30 cellular contexts compared by ENCODE assay signal in genomic region chr16:88341551-88342290, GRCh38. TPM values are rescaled to one million over a fixed set of nuclear protein-coding genes. Genes with fewer than 3 reads are reported as not detected.
DNase-seq lines count a peak whose midpoint lies in the region; ATAC-seq, FAIRE-seq and TF ChIP-seq lines count a peak whose summit lies in the region.
"Had no signal": no experiment of that assay in that cellular context is flagged by ENCODE, and none has a peak within 500 bp of the region (broad histone marks: within the 10 kb centered on the region; RNA-seq: fewer than 3 reads in every experiment).

No MANE protein-coding gene starts in this region.

- H3K9me3 ChIP-seq in IMR-90 (ENCODE audit: control insufficient read depth, insufficient read depth, low read length) (peaks cover 13% of the 10 kb centered on the region), mucosa of descending colon (no peaks in the 10 kb centered on the region)

- dilution Hi-C loops in IMR-90 (cut with HindIII; ENCODE audit: low sequenced_read_pairs, unreplicated experiment) = no loop called here

- in situ Hi-C loops in G401 (cut with HindIII; ENCODE audit: low sequenced_read_pairs) = no loop called here
- in situ Hi-C loops in IMR-90 (cut with MboI; ENCODE audit: low sequenced_read_pairs) = no loop called here

- no peak overlapping the region for H3K4ac ChIP-seq in IMR-90 (ENCODE audit: low read depth, low read length)

- WGBS in IMR-90 (ENCODE audit: extremely low coverage in 2 of 2, insufficient read length in 1 of 2), 2 experiments = 95% methylated on average over 19 of the region's 24 CpGs; no CpG with 5 or more reads in 1 of the 2 experiments

- no peak overlapping the region for H4K8ac ChIP-seq in IMR-90 (ENCODE audit: low read depth in 2 of 2, low read length in 2 of 2)

- H3K4me3 ChIP-seq in IMR-90 (ENCODE audit: insufficient read depth, low read depth, low read length) (no peak overlapping the region), mucosa of descending colon (no peak overlapping the region)
- H3K4me3 ChIP-seq: BLaER1 treated with 17β-estradiol and CSF1 and Interleukin-3, amounts not matched to agents 10 nM and 100 nM; K562; PC-9; SK-N-MC had no signal

- POLR2A ChIA-PET in IMR-90 (lab: Charles Lee; ENCODE audit: unreplicated experiment) = no interaction called here

- no peaks in the 10 kb centered on the region for H4K20me1 ChIP-seq in IMR-90 (ENCODE audit: insufficient read depth, low read length)

- no peak overlapping the region for H2BK120ac ChIP-seq in IMR-90 (ENCODE audit: low read depth, low read length)

- H2BK20ac ChIP-seq in IMR-90 (ENCODE audit: low read depth, low read length) = no peak overlapping the region

- peak overlapping the region; percentile 57 for H2AK9ac ChIP-seq in IMR-90 (replicated peaks; ENCODE audit: low read depth, low read length, poor library complexity)

- no peak overlapping the region for H4K91ac ChIP-seq in IMR-90 (ENCODE audit: insufficient read depth, low read depth, low read length)

- no peak overlapping the region for H2AFZ ChIP-seq in IMR-90 (replicated peaks; ENCODE audit: low read length, poor library complexity)
- H2AFZ ChIP-seq: PC-9 had no signal

- no peak overlapping the region for H3K14ac ChIP-seq in IMR-90 (replicated peaks; ENCODE audit: low read depth, low read length)

- no peak overlapping the region for H4K5ac ChIP-seq in IMR-90 (ENCODE audit: low read depth, low read length)

- no peak overlapping the region for H3K18ac ChIP-seq in IMR-90 (ENCODE audit: low read depth, low read length)

- FAIRE-seq in frontal cortex (lab: Jason Lieb, UNC) = no peak
- FAIRE-seq: A204.1, G401.6, HepG2, K562 had no signal

- H3K4me1 ChIP-seq in IMR-90 (ENCODE audit: control insufficient read depth, insufficient read depth, low read length) (no peaks in the 10 kb centered on the region), mucosa of descending colon (ENCODE audit: low read depth) (no peaks in the 10 kb centered on the region)

- H2BK5ac ChIP-seq in IMR-90 (ENCODE audit: low read depth, low read length, poor library complexity, severe bottlenecking) = no peak overlapping the region

- TF ChIP-seq RAD21 in IMR-90 (IDR thresholded peaks at IDR 0.05; ENCODE audit: low read length) = no peak

- no peaks in the 10 kb centered on the region for H3K79me1 ChIP-seq in IMR-90 (ENCODE audit: low read depth in 1 of 2, low read length in 2 of 2)

- no peaks in the 10 kb centered on the region for H3K27me3 ChIP-seq in IMR-90 (ENCODE audit: control insufficient read depth, insufficient read depth, low read length)
- H3K27me3 ChIP-seq: BLaER1 treated with 17β-estradiol and CSF1 and Interleukin-3, amounts not matched to agents 10 nM and 100 nM had no signal

- no peak overlapping the region for H3K9ac ChIP-seq in IMR-90 (ENCODE audit: low read depth, low read length)
- H3K9ac ChIP-seq: BLaER1 treated with 17β-estradiol and CSF1 and Interleukin-3, amounts not matched to agents 10 nM and 100 nM had no signal

- H3K56ac ChIP-seq in IMR-90 (ENCODE audit: extremely low read depth, insufficient read depth, low read length) = no peak overlapping the region

- CTCF ChIA-PET in IMR-90 (lab: Yijun Ruan, JAX) = no interaction called here

- TF ChIP-seq POLR2A in IMR-90 (IDR thresholded peaks at IDR 0.05; ENCODE audit: low read depth, low read length) = no peak

- H3K36me3 ChIP-seq in IMR-90 (ENCODE audit: control insufficient read depth, insufficient read depth, low read length) (no peaks in the 10 kb centered on the region), mucosa of descending colon (ENCODE audit: low read depth) (no peaks in the 10 kb centered on the region)
- H3K36me3 ChIP-seq: BLaER1 treated with 17β-estradiol and CSF1 and Interleukin-3, amounts not matched to agents 10 nM and 100 nM had no signal

- no peaks in the 10 kb centered on the region for H3K9me1 ChIP-seq in IMR-90 (ENCODE audit: insufficient read depth, low read length)

- no peak overlapping the region for H3K23ac ChIP-seq in IMR-90 (ENCODE audit: low read depth, low read length)

- intact Hi-C loops in IMR-90 (cut with micrococcal nuclease) = no loop called here
- intact Hi-C loops in left cardiac atrium (cut with DNase I) = no loop called here
- intact Hi-C loops in mucosa of descending colon (cut with DNase I, micrococcal nuclease) = no loop called here

- TF ChIP-seq CTCF in IMR-90 (conservative IDR thresholded peaks at IDR 0.05; ENCODE audit: low read depth, low read length) (no peak), mucosa of descending colon (IDR thresholded peaks at IDR 0.05) (no peak)

- H3K4me2 ChIP-seq in IMR-90 (ENCODE audit: low read depth, low read length) = no peak overlapping the region
- H3K4me2 ChIP-seq: BLaER1 treated with 17β-estradiol and CSF1 and Interleukin-3, amounts not matched to agents 10 nM and 100 nM; PC-9 had no signal

- no peak overlapping the region for H3K27ac ChIP-seq in IMR-90 (ENCODE audit: insufficient read depth, low read length)
- H3K27ac ChIP-seq: BLaER1 treated with 17β-estradiol and CSF1 and Interleukin-3, amounts not matched to agents 10 nM and 100 nM; PC-9; SK-N-MC had no signal

- no peak overlapping the region for H2BK15ac ChIP-seq in IMR-90 (ENCODE audit: low read depth, low read length)

- BruUV-seq in IMR-90 (replicated peaks; lab: Mats Ljungman, UMichigan) = no TSS peak

- DNase-seq in G401 (ENCODE audit: low spot score) = peak; percentile 19
- DNase-seq in IMR-90 = no peak
- peak; percentile 7 for DNase-seq in left cardiac atrium
- DNase-seq in mucosa of descending colon = peak in 2 of 3 donors; percentile 7 to 34
- no peak for DNase-seq in frontal cortex (ENCODE audit: low spot score in 2 of 2)
- DNase-seq in C1 segment of cervical spinal cord (lab: John Stamatoyannopoulos, UW) = no peak
- DNase-seq in NCI-H1417 (lab: John Stamatoyannopoulos, UW) = no peak
- DNase-seq: CD4-positive, alpha-beta memory T cell; COR-L47; DMS53; GOT3; MV-4-11; NCI-H1105; NCI-H146; NCI-H1930; NCI-H2107; NCI-H446 treated with DMSO at 0.1 percent for 48 hours; NCI-H526; NCI-H82; NK-92 treated with Interleukin-12 subunit alpha and Interleukin-12 subunit beta, amount 100 ng/mL, for 24 hours; PC-9; SHP77 treated with DMSO at 0.1 percent for 48 hours had no signal

- H2AK5ac ChIP-seq in IMR-90 (ENCODE audit: low read depth, low read length) = peak overlapping the region; percentile 8; the same call in 1 of the 2 replicates

- ATAC-seq in IMR-90 (ENCODE audit: low read depth) = no peak
- ATAC-seq in left cardiac atrium = no peak
- no peak for ATAC-seq in mucosa of descending colon
- ATAC-seq in HG02798 (IDR thresholded peaks at IDR 0.05; ENCODE audit: poor library complexity, unreplicated experiment) = no peak
- ATAC-seq: HepG2 had no signal

TF ChIP-seq in IMR-90, 13 proteins besides CTCF, POLR2A, EP300 and RAD21:
- no peak for TF ChIP-seq RCOR1 (IDR thresholded peaks at IDR 0.05; ENCODE audit: insufficient replicate concordance, low read length)
- no peak for TF ChIP-seq FOS (IDR thresholded peaks at IDR 0.05; ENCODE audit: low read depth, low read length)
- TF ChIP-seq MAFK (IDR thresholded peaks at IDR 0.05; ENCODE audit: low read depth, low read length) = no peak
- no peak for TF ChIP-seq ELK1 (IDR thresholded peaks at IDR 0.05; ENCODE audit: borderline replicate concordance, low read depth, low read length)
- TF ChIP-seq RFX5 (IDR thresholded peaks at IDR 0.05; ENCODE audit: low read depth, low read length) = no peak
- TF ChIP-seq, protein P1, sequence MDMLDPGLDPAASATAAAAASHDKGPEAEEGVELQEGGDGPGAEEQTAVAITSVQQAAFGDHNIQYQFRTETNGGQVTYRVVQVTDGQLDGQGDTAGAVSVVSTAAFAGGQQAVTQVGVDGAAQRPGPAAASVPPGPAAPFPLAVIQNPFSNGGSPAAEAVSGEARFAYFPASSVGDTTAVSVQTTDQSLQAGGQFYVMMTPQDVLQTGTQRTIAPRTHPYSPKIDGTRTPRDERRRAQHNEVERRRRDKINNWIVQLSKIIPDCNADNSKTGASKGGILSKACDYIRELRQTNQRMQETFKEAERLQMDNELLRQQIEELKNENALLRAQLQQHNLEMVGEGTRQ (IDR thresholded peaks at IDR 0.05; ENCODE audit: low read depth, low read length) = no peak
- no peak for TF ChIP-seq MXI1 (IDR thresholded peaks at IDR 0.05; ENCODE audit: borderline replicate concordance, low read depth, low read length)
- TF ChIP-seq BHLHE40 (IDR thresholded peaks at IDR 0.05; ENCODE audit: low read depth, low read length) = no peak
- no peak for TF ChIP-seq CEBPB (IDR thresholded peaks at IDR 0.05; ENCODE audit: low read depth, low read length)
- no peak for TF ChIP-seq SMC3 (IDR thresholded peaks at IDR 0.05; ENCODE audit: low read depth, low read length)
- TF ChIP-seq CHD1 (IDR thresholded peaks at IDR 0.05; ENCODE audit: low read depth, low read length) = no peak
- no peak for TF ChIP-seq NFE2L2 (IDR thresholded peaks at IDR 0.05; ENCODE audit: low read depth, low read length)
- TF ChIP-seq MAZ (IDR thresholded peaks at IDR 0.05; ENCODE audit: borderline replicate concordance, low read depth, low read length) = no peak
TF ChIP-seq in IMR-90: peak in this region for 0.

RNA-seq across cellular contexts. Expression of gene ZNF469, which starts 41.0 kb away (rescaled TPM):
- total RNA-seq in G401 (2014; rRNA removed; shearing (Covaris generic)) = 0.18 and 0.34 TPM in 2 replicates
- total RNA-seq in IMR-90 (2012; rRNA removed) (1.1 and 1.4 TPM in 2 replicates), left cardiac atrium (1 to 10 TPM in 1 of 2 donors, under 1 TPM in 1; 0.65 to 1.7 TPM), mucosa of descending colon (1 to 10 TPM in 1 of 3 donors, under 1 TPM in 2; 0.35 to 1.4 (median 0.51) TPM), frontal cortex (0.41 TPM)
- polyA plus RNA-seq in IMR-90 (2012; rRNA removed) = 13.3 and 16.4 TPM in 2 replicates
- 5.1 and 8.8 TPM in 2 replicates for polyA plus RNA-seq in IMR-90 (2012; cell fraction: cytosol; rRNA removed)
- 32.3 and 70.4 TPM in 2 replicates for polyA plus RNA-seq in IMR-90 (2012; cell fraction: nucleus; rRNA removed; ENCODE audit: low replicate concordance)
- total RNA-seq: HepG2, MCF 10A had no signal
- polyA plus RNA-seq: HepG2 had no signal

Comparison
In these comparisons a context has a peak if more than half of its experiments do, and no peak if none do; other contexts are left out.
1. DNase-seq: peak in G401 (single experiment), left cardiac atrium (single experiment) and mucosa of descending colon (2 of 3); none in IMR-90 (single experiment), frontal cortex (0 of 2), C1 segment of cervical spinal cord (0 of 14) and NCI-H1417 (0 of 3).